In genomic region chr17:6327007-6327406, GRCh38 we compare ENCODE assay signal across 19 cellular contexts.
DNase-seq lines count a peak whose midpoint lies in the region; ATAC-seq and TF ChIP-seq lines count a peak whose summit lies in the region.
"Had no signal": no experiment of that assay in that cellular context is flagged by ENCODE, and none has a peak within 500 bp of the region (broad histone marks: within the 10 kb centered on the region; RNA-seq: fewer than 3 reads in every experiment).

No MANE protein-coding gene starts in this region.

- H3K27me3 Mint-ChIP-seq in stimulated activated naive CD8-positive, alpha-beta T cell treated with anti-CD3 and anti-CD28 coated beads, Interleukin-15, amount 100 ng/mL, for 72 hours, result peaks cover 55% of the 10 kb centered on the region

- H3K4me3 Mint-ChIP-seq in stimulated activated naive CD8-positive, alpha-beta T cell treated with anti-CD3 and anti-CD28 coated beads, Interleukin-15, amount 100 ng/mL, for 72 hours, result no peak overlapping the region
- H3K4me3 Mint-ChIP-seq: B cell, HFFc6 had no signal

- peak; percentile 6 for DNase-seq in stimulated activated naive CD8-positive, alpha-beta T cell treated with anti-CD3 and anti-CD28 coated beads, Interleukin-15, Interleukin-2, amounts not matched to agents 100 U/mL and 50 U/mL, for 24 hours
- no peak for DNase-seq in stimulated activated naive CD8-positive, alpha-beta T cell treated with anti-CD3 and anti-CD28 coated beads, Interleukin-15, amount 100 ng/mL, for 72 hours
- DNase-seq in astrocyte of the cerebellum (ENCODE audit: low read depth) (no peak), left lobe of liver (ENCODE audit: low spot score) (no peak), NCI-H187 (lab: John Stamatoyannopoulos, UW) (no peak)
- DNase-seq: activated CD4-positive, alpha-beta T cell treated with anti-CD3 and anti-CD28 coated beads, Interleukin-2, amount 50 U/mL, for 4 hours; activated gamma-delta T cell; DMS79; dorsolateral prefrontal cortex; HFFc6; NCI-H146; NCI-H524 treated with DMSO at 0.1 percent for 48 hours; occipital lobe; stimulated activated CD4-positive, alpha-beta T cell treated with anti-CD3 and anti-CD28 coated beads, Interleukin-12 subunit alpha, Interleukin-12 subunit beta, amount 100 ng/mL, for 4 hours; substantia nigra had no signal

- H3K4me3 ChIP-seq in astrocyte of the cerebellum (ENCODE audit: low read depth, low read length), result no peak overlapping the region
- H3K4me3 ChIP-seq: dorsolateral prefrontal cortex had no signal

- TF ChIP-seq CTCF in astrocyte of the cerebellum (IDR thresholded peaks at IDR 0.05; ENCODE audit: low read depth, low read length, missing control alignments), result peak; percentile 4

- in situ Hi-C loops in astrocyte of the cerebellum (cut with HindIII; ENCODE audit: low sequenced_read_pairs), result no loop called here

- H3K4me1 Mint-ChIP-seq in stimulated activated naive CD8-positive, alpha-beta T cell treated with anti-CD3 and anti-CD28 coated beads, Interleukin-15, amount 100 ng/mL, for 72 hours, result no peaks in the 10 kb centered on the region
- H3K4me1 Mint-ChIP-seq: B cell had no signal

- ATAC-seq in stimulated activated naive CD8-positive, alpha-beta T cell treated with anti-CD3 and anti-CD28 coated beads, Interleukin-15, Interleukin-2, amounts not matched to agents 100 U/mL and 50 U/mL, for 24 hours, result no peak
- ATAC-seq in stimulated activated naive CD8-positive, alpha-beta T cell treated with anti-CD3 and anti-CD28 coated beads, Interleukin-15, amount 100 ng/mL, for 72 hours, result no peak
- peak; percentile 73 for ATAC-seq in left lobe of liver
- ATAC-seq in HG02852 (IDR thresholded peaks at IDR 0.05; ENCODE audit: unreplicated experiment), result no peak
- ATAC-seq in HG02623 (IDR thresholded peaks at IDR 0.05; ENCODE audit: unreplicated experiment), result no peak
- ATAC-seq in GM21825 (IDR thresholded peaks at IDR 0.05; ENCODE audit: unreplicated experiment), result no peak

- no peak overlapping the region for H3K27ac Mint-ChIP-seq in stimulated activated naive CD8-positive, alpha-beta T cell treated with anti-CD3 and anti-CD28 coated beads, Interleukin-15, amount 100 ng/mL, for 72 hours
- H3K27ac Mint-ChIP-seq: B cell, HFFc6 had no signal

- no peaks in the 10 kb centered on the region for H3K9me3 Mint-ChIP-seq in stimulated activated naive CD8-positive, alpha-beta T cell treated with anti-CD3 and anti-CD28 coated beads, Interleukin-15, amount 100 ng/mL, for 72 hours
